In the genomic region with DNA sequence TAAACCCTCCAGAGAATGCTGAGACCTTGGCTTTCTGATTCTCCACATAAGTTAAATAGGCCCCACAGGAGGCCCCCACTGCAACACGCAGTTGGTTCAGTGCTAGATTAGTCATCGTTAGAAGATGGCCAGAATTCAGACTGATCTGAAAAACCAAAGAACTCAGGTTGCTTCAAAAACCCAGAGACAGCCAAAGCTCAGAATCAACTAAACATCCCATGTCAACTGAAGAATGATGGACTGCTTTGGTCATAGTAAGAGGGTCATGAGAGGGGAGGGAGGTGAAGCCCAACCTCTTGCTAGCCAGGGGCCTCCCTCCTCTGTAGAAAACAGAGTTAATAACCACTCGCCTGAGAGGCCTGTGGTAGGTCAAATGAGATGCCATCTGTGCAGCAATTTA, we compare ENCODE assay signal across 9 cellular contexts.
A peak's percentile ranks its signal among the peaks of the same experiment; 100 is the strongest.
DNase-seq lines count a peak whose midpoint lies in the region; ATAC-seq and TF ChIP-seq lines count a peak whose summit lies in the region.
"Had no signal": no experiment of that assay in that cellular context is flagged by ENCODE, and none has a peak within 500 bp of the region (broad histone marks: within the 10 kb centered on the region; RNA-seq: fewer than 3 reads in every experiment).

No MANE protein-coding gene starts in this region.

- H3K27ac ChIP-seq in BLaER1, result no peak overlapping the region
- H3K27ac ChIP-seq in GM23248, result peak overlapping the region; percentile 2; the same call in 1 of the 2 replicates
- H3K27ac ChIP-seq: gastrocnemius medialis had no signal

- peaks cover 49% of the 10 kb centered on the region for H3K4me1 ChIP-seq in BLaER1
- peaks cover 37% of the 10 kb centered on the region for H3K4me1 ChIP-seq in GM23248 (ENCODE audit: insufficient read depth)

- H3K27me3 ChIP-seq in BLaER1 (no peaks in the 10 kb centered on the region), GM23248 (replicated peaks; ENCODE audit: insufficient read depth) (no peaks in the 10 kb centered on the region)
- H3K27me3 ChIP-seq: gastrocnemius medialis had no signal

- H4K20me1 ChIP-seq in BLaER1 (peaks cover 97% of the 10 kb centered on the region), GM23248 (ENCODE audit: insufficient read depth) (0 out of 2 replicates have a peak, but pooled peaks cover 3% of the 10 kb centered on the region)

- WGBS in GM23248 (ENCODE audit: low coverage in 1 of 2, low lambda C conversion rate in 2 of 2, missing lambda C conversion rate in 2 of 2), 2 experiments, result 41 to 42% methylated on average over 3 of the region's 3 CpGs

- DNase-seq in GM23248 (peak; percentile 66), islet precursor cell (peak; percentile 69), Ammon's horn (ENCODE audit: low spot score) (no peak), NCI-H2081 treated with DMSO at 0.1 percent for 48 hours (lab: John Stamatoyannopoulos, UW) (no peak)
- no peak for DNase-seq in activated CD4-positive, alpha-beta T cell treated with anti-CD3 and anti-CD28 coated beads, Interleukin-2, amount 50 U/mL, for 1 hour
- DNase-seq: gastrocnemius medialis had no signal

- H3F3A ChIP-seq in GM23248 (ENCODE audit: insufficient read depth), result peaks cover 7% of the 10 kb centered on the region; the same call in 1 of the 2 replicates

- H3K9me3 ChIP-seq in BLaER1 (no peaks in the 10 kb centered on the region), GM23248 (ENCODE audit: low read depth) (no peaks in the 10 kb centered on the region)
- H3K9me3 ChIP-seq: gastrocnemius medialis had no signal

- peaks cover 100% of the 10 kb centered on the region for H3K79me2 ChIP-seq in GM23248 (ENCODE audit: insufficient read depth)

- no peak overlapping the region for H3K4me3 ChIP-seq in BLaER1
- H3K4me3 ChIP-seq in GM23248, result no peak overlapping the region
- H3K4me3 ChIP-seq: gastrocnemius medialis had no signal

- H3K9ac ChIP-seq in BLaER1 (no peak overlapping the region), GM23248 (no peak overlapping the region)

- ATAC-seq in SK-N-SH treated with all-trans-retinoic acid at 6 μM for 48 hours (peak; percentile 74), GM21576 (IDR thresholded peaks at IDR 0.05; ENCODE audit: unreplicated experiment) (no peak)
- ATAC-seq: gastrocnemius medialis had no signal

- no peak overlapping the region for H2AFZ ChIP-seq in GM23248

- H3K9me2 ChIP-seq in GM23248 (ENCODE audit: insufficient read depth), result no peaks in the 10 kb centered on the region

- H3K36me3 ChIP-seq in BLaER1 (no peaks in the 10 kb centered on the region), GM23248 (ENCODE audit: low read depth) (no peaks in the 10 kb centered on the region)
- H3K36me3 ChIP-seq: gastrocnemius medialis had no signal

- in situ Hi-C loops in GM23248 (cut with MboI), result loop anchor here (10.0 kb wide), 1 partner anchor 139 kb away; no protein-coding TSS in a partner anchor

- H3K4me2 ChIP-seq in BLaER1, result peak overlapping the region; percentile 76; the same call in 1 of the 2 replicates
- peak overlapping the region; percentile 32 for H3K4me2 ChIP-seq in GM23248 (ENCODE audit: unreplicated experiment)

TF ChIP-seq in SK-N-SH treated with all-trans-retinoic acid at 6 μM for 48 hours, 23 proteins besides CTCF, POLR2A, EP300 and RAD21 (continues in another document):
- TF ChIP-seq ZFP3 (CRISPR knock-in tag; IDR thresholded peaks at IDR 0.05) (no peak), TOX (CRISPR knock-in tag; IDR thresholded peaks at IDR 0.05; ENCODE audit: borderline replicate concordance) (no peak), ZNF70 (CRISPR knock-in tag; IDR thresholded peaks at IDR 0.05) (no peak), ARNTL (CRISPR knock-in tag; IDR thresholded peaks at IDR 0.05; ENCODE audit: borderline replicate concordance, low read depth) (no peak), RARB (CRISPR knock-in tag; IDR thresholded peaks at IDR 0.05) (no peak), PPARA (CRISPR knock-in tag; IDR thresholded peaks at IDR 0.05; ENCODE audit: borderline replicate concordance) (no peak), TCF4 (CRISPR knock-in tag; IDR thresholded peaks at IDR 0.05; ENCODE audit: borderline replicate concordance) (no peak), ZNF8 (CRISPR knock-in tag; IDR thresholded peaks at IDR 0.05) (no peak), BACH2 (CRISPR knock-in tag; IDR thresholded peaks at IDR 0.05; ENCODE audit: borderline replicate concordance) (no peak), ISL1 (CRISPR knock-in tag; IDR thresholded peaks at IDR 0.05) (no peak), GLIS3 (CRISPR knock-in tag; IDR thresholded peaks at IDR 0.05) (no peak), ESRRG (CRISPR knock-in tag; IDR thresholded peaks at IDR 0.05) (no peak)
- TF ChIP-seq, protein P1, sequence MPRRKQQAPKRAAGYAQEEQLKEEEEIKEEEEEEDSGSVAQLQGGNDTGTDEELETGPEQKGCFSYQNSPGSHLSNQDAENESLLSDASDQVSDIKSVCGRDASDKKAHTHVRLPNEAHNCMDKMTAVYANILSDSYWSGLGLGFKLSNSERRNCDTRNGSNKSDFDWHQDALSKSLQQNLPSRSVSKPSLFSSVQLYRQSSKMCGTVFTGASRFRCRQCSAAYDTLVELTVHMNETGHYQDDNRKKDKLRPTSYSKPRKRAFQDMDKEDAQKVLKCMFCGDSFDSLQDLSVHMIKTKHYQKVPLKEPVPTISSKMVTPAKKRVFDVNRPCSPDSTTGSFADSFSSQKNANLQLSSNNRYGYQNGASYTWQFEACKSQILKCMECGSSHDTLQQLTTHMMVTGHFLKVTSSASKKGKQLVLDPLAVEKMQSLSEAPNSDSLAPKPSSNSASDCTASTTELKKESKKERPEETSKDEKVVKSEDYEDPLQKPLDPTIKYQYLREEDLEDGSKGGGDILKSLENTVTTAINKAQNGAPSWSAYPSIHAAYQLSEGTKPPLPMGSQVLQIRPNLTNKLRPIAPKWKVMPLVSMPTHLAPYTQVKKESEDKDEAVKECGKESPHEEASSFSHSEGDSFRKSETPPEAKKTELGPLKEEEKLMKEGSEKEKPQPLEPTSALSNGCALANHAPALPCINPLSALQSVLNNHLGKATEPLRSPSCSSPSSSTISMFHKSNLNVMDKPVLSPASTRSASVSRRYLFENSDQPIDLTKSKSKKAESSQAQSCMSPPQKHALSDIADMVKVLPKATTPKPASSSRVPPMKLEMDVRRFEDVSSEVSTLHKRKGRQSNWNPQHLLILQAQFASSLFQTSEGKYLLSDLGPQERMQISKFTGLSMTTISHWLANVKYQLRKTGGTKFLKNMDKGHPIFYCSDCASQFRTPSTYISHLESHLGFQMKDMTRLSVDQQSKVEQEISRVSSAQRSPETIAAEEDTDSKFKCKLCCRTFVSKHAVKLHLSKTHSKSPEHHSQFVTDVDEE (CRISPR knock-in tag; IDR thresholded peaks at IDR 0.05), result no peak
- TF ChIP-seq, protein P2, sequence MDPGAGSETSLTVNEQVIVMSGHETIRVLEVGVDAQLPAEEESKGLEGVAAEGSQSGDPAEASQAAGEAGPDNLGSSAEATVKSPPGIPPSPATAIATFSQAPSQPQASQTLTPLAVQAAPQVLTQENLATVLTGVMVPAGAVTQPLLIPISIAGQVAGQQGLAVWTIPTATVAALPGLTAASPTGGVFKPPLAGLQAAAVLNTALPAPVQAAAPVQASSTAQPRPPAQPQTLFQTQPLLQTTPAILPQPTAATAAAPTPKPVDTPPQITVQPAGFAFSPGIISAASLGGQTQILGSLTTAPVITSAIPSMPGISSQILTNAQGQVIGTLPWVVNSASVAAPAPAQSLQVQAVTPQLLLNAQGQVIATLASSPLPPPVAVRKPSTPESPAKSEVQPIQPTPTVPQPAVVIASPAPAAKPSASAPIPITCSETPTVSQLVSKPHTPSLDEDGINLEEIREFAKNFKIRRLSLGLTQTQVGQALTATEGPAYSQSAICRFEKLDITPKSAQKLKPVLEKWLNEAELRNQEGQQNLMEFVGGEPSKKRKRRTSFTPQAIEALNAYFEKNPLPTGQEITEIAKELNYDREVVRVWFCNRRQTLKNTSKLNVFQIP (CRISPR knock-in tag; IDR thresholded peaks at IDR 0.05; ENCODE audit: borderline replicate concordance, low read depth), result no peak
- TF ChIP-seq, protein P3, sequence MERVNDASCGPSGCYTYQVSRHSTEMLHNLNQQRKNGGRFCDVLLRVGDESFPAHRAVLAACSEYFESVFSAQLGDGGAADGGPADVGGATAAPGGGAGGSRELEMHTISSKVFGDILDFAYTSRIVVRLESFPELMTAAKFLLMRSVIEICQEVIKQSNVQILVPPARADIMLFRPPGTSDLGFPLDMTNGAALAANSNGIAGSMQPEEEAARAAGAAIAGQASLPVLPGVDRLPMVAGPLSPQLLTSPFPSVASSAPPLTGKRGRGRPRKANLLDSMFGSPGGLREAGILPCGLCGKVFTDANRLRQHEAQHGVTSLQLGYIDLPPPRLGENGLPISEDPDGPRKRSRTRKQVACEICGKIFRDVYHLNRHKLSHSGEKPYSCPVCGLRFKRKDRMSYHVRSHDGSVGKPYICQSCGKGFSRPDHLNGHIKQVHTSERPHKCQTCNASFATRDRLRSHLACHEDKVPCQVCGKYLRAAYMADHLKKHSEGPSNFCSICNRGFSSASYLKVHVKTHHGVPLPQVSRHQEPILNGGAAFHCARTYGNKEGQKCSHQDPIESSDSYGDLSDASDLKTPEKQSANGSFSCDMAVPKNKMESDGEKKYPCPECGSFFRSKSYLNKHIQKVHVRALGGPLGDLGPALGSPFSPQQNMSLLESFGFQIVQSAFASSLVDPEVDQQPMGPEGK (CRISPR knock-in tag; IDR thresholded peaks at IDR 0.05; ENCODE audit: borderline replicate concordance), result no peak
- TF ChIP-seq, protein P4, sequence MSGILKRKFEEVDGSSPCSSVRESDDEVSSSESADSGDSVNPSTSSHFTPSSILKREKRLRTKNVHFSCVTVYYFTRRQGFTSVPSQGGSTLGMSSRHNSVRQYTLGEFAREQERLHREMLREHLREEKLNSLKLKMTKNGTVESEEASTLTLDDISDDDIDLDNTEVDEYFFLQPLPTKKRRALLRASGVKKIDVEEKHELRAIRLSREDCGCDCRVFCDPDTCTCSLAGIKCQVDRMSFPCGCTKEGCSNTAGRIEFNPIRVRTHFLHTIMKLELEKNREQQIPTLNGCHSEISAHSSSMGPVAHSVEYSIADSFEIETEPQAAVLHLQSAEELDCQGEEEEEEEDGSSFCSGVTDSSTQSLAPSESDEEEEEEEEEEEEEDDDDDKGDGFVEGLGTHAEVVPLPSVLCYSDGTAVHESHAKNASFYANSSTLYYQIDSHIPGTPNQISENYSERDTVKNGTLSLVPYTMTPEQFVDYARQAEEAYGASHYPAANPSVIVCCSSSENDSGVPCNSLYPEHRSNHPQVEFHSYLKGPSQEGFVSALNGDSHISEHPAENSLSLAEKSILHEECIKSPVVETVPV (CRISPR knock-in tag; IDR thresholded peaks at IDR 0.05), result no peak

Comparison
In these comparisons a context has a peak if more than half of its experiments do, and no peak if none do; other contexts are left out.
1. DNase-seq: peak in GM23248 (single experiment) and islet precursor cell (single experiment); none in activated CD4-positive, alpha-beta T cell treated with anti-CD3 and anti-CD28 coated beads, Interleukin-2, amount 50 U/mL, for 1 hour (single experiment), Ammon's horn (single experiment) and NCI-H2081 treated with DMSO at 0.1 percent for 48 hours (single experiment).